8 cellular contexts compared by ENCODE assay signal in the genomic region with DNA sequence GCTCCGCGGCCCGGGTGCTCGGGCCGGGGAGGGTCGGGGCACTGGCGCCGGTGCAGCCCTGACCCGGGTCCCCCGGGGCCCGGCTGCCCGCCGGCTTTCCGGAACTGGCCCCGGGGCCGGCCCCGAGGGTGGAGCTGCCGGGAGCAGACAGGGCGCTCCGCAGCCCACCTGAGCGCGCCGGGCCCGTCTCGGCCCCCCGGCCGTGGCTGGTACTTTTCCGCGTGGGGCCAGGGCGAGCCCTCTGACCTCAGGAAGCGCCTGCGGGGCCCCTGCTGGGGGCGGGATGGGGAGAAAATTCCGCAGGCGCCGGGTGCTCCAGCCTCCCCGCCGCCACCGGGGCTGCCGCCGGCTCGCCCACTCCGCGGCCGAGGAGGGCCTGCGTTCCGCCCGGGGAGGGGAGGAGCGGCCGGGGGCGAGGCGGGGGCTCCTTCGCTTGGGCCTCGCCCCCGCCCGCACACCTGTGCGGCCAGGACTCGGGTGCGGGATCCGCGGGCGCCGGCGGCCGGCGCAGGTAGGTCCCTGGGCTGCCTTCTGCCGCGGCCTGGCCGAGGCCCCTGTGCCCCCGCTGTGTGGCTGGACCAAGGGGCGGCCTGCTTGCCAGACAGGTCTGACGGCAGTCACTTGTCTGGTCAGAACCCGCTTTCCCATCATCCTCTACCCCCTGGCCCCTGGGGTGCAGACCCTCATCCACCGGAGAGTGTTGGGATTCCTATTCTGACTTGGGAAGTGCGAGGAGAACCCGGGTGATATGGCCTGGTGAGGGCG. TPM values are rescaled to one million over a fixed set of nuclear protein-coding genes. Genes with fewer than 3 reads are reported as not detected.
DNase-seq lines count a peak whose midpoint lies in the region; ATAC-seq and TF ChIP-seq lines count a peak whose summit lies in the region.

No MANE protein-coding gene starts in this region.

- in situ Hi-C loops in gastrocnemius medialis (cut with MboI; ENCODE audit: low sequenced_read_pairs in 4 of 4) = no loop called here

- H3K27me3 ChIP-seq in left ventricle myocardium inferior (ENCODE audit: low read depth) (no peaks in the 10 kb centered on the region), gastrocnemius medialis (no peaks in the 10 kb centered on the region)

- TF ChIP-seq CTCF in left ventricle myocardium inferior (IDR thresholded peaks at IDR 0.05; ENCODE audit: borderline replicate concordance) (no peak), gastrocnemius medialis (IDR thresholded peaks at IDR 0.05 in 4 of 5, conservative IDR thresholded peaks at IDR 0.05 in 1 of 5) (no peak)

- DNase-seq in Daoy (ENCODE audit: low read depth) = peak; percentile 30
- peak; percentile 50 for DNase-seq in activated naive CD4-positive, alpha-beta T cell treated with anti-CD3 and anti-CD28 coated beads, Interleukin-2, amount 10 ng/mL, durations not matched to agents 7 days and 5 days
- no peak for DNase-seq in left ventricle myocardium inferior
- peak in 1 of 2 donors; percentile 62 for DNase-seq in gastrocnemius medialis
- no peak for DNase-seq in mucosa of gallbladder (ENCODE audit: low spot score)

- intact Hi-C loops in left ventricle myocardium inferior (cut with micrococcal nuclease) (loop anchor here (10.0 kb wide), 1 partner anchor 57 kb away; no protein-coding TSS in a partner anchor), gastrocnemius medialis (cut with DNase I; ENCODE audit: low total_unique reads) (loop anchor here (2.0 to 5.0 kb wide), 4 partner anchors 31 to 210 kb away; partner anchors contain the start of genes BLM and MAN2A2)

- CTCF ChIA-PET in activated naive CD4-positive, alpha-beta T cell treated with anti-CD3 and anti-CD28 coated beads, Interleukin-2, amount 10 ng/mL, durations not matched to agents 7 days and 5 days (lab: Charles Lee) = interaction anchor here (2.7 kb wide), 1 partner anchor 14 kb away, joined by 10 read pairs; no protein-coding TSS in a partner anchor

- H3K4me3 Mint-ChIP-seq in activated naive CD4-positive, alpha-beta T cell treated with anti-CD3 and anti-CD28 coated beads, Interleukin-2, amount 10 ng/mL, durations not matched to agents 7 days and 5 days = peak overlapping the region; percentile 90

- peak overlapping the region; percentile 95 for H3K27ac Mint-ChIP-seq in activated naive CD4-positive, alpha-beta T cell treated with anti-CD3 and anti-CD28 coated beads, Interleukin-2, amount 10 ng/mL, durations not matched to agents 7 days and 5 days

- H3K4me1 Mint-ChIP-seq in activated naive CD4-positive, alpha-beta T cell treated with anti-CD3 and anti-CD28 coated beads, Interleukin-2, amount 10 ng/mL, durations not matched to agents 7 days and 5 days = peaks cover 76% of the 10 kb centered on the region

- peak overlapping the region; percentile 93 for H3K4me3 ChIP-seq in left ventricle myocardium inferior
- peak overlapping the region; percentile 78 to 97 (median 88) for H3K4me3 ChIP-seq in gastrocnemius medialis

- H3K9me3 ChIP-seq in left ventricle myocardium inferior (replicated peaks) = no peaks in the 10 kb centered on the region
- H3K9me3 ChIP-seq in gastrocnemius medialis = no peaks in the 10 kb centered on the region

- TF ChIP-seq POLR2A in gastrocnemius medialis (IDR thresholded peaks at IDR 0.05) = no peak

- H3K27me3 Mint-ChIP-seq in activated naive CD4-positive, alpha-beta T cell treated with anti-CD3 and anti-CD28 coated beads, Interleukin-2, amount 10 ng/mL, durations not matched to agents 7 days and 5 days = no peaks in the 10 kb centered on the region

- H3K4me1 ChIP-seq in left ventricle myocardium inferior (peaks cover 67% of the 10 kb centered on the region), gastrocnemius medialis (peaks cover 30 to 42% of the 10 kb centered on the region in 2 donors)

- H3K36me3 ChIP-seq in left ventricle myocardium inferior (peaks cover 15% of the 10 kb centered on the region), gastrocnemius medialis (peaks cover 0 to 14% of the 10 kb centered on the region in 2 donors)

- peaks cover 27% of the 10 kb centered on the region for H3K36me3 Mint-ChIP-seq in activated naive CD4-positive, alpha-beta T cell treated with anti-CD3 and anti-CD28 coated beads, Interleukin-2, amount 10 ng/mL, durations not matched to agents 7 days and 5 days

- ATAC-seq in HG02642 (IDR thresholded peaks at IDR 0.05; ENCODE audit: poor library complexity, unreplicated experiment) (peak; percentile 36), gastrocnemius medialis (peak; percentile 26 to 59), HG03342 (IDR thresholded peaks at IDR 0.05; ENCODE audit: unreplicated experiment) (no peak), GM21529 (IDR thresholded peaks at IDR 0.05; ENCODE audit: unreplicated experiment) (no peak)

- H3K9me3 Mint-ChIP-seq in activated naive CD4-positive, alpha-beta T cell treated with anti-CD3 and anti-CD28 coated beads, Interleukin-2, amount 10 ng/mL, durations not matched to agents 7 days and 5 days = no peaks in the 10 kb centered on the region

- H3K27ac ChIP-seq in left ventricle myocardium inferior (replicated peaks) = peak overlapping the region; percentile 98
- peak overlapping the region; percentile 93 to 98 (median 96) for H3K27ac ChIP-seq in gastrocnemius medialis

RNA-seq across cellular contexts. Expression of gene FURIN, which starts 3.5 kb away (rescaled TPM):
- 48.8 and 51.5 TPM in 2 replicates for total RNA-seq in Daoy (2014; rRNA removed; shearing (Covaris generic))
- total RNA-seq in left ventricle myocardium inferior (42.7 TPM), gastrocnemius medialis (100 to 1,000 TPM in 3 of 4 donors, 10 to 100 TPM in 1; 76.7 to 159 (median 118) TPM), mucosa of gallbladder (33.8 TPM)

RNA-seq across cellular contexts. Expression of gene FES, which starts 12.4 kb away (rescaled TPM):
- 0.36 and 0.46 TPM in 2 replicates for total RNA-seq in Daoy (2014; rRNA removed; shearing (Covaris generic))
- total RNA-seq in left ventricle myocardium inferior (11.9 TPM), gastrocnemius medialis (10 to 100 TPM in 2 of 4 donors, 1 to 10 TPM in 2; 5.3 to 13.5 (median 10.1) TPM), mucosa of gallbladder (26.2 TPM)

RNA-seq across cellular contexts. Expression of gene MAN2A2, which starts 31.2 kb away (rescaled TPM):
- 2.1 and 8.2 TPM in 2 replicates for total RNA-seq in Daoy (2014; rRNA removed; shearing (Covaris generic))
- total RNA-seq in left ventricle myocardium inferior (95.4 TPM), gastrocnemius medialis (100 to 1,000 TPM in 2 of 4 donors, 10 to 100 TPM in 2; 56.8 to 124 (median 92.4) TPM), mucosa of gallbladder (95.4 TPM)

Comparison
In these comparisons a context has a peak if more than half of its experiments do, and no peak if none do; other contexts are left out.
1. DNase-seq: peak in Daoy (single experiment) and activated naive CD4-positive, alpha-beta T cell treated with anti-CD3 and anti-CD28 coated beads, Interleukin-2, amount 10 ng/mL, durations not matched to agents 7 days and 5 days (single experiment); none in left ventricle myocardium inferior (single experiment) and mucosa of gallbladder (single experiment).
2. ATAC-seq: peak in HG02642 (single experiment) and gastrocnemius medialis (2 of 2); none in HG03342 (single experiment) and GM21529 (single experiment).